Comparison of ENCODE assay signal across 11 cellular contexts in genomic region chr13:55493297-55493696, GRCh38.
"Had no signal": no experiment of that assay in that cellular context is flagged by ENCODE, and none has a peak within 500 bp of the region (broad histone marks: within the 10 kb centered on the region; RNA-seq: fewer than 3 reads in every experiment).

No MANE protein-coding gene starts in this region.

- H3K9me3 ChIP-seq: HAP-1 had no signal

- H3K9ac ChIP-seq: GM23248 had no signal

- H3K4me3 ChIP-seq: GM23248, GM23338, HAP-1 had no signal

- H3K27ac ChIP-seq: GM23248 had no signal

- H3K27ac Mint-ChIP-seq: GM23338, H9, HFFc6 had no signal

- FAIRE-seq: H1, H54 had no signal

- ATAC-seq: GM23338, HCT116 had no signal

- H3K4me1 ChIP-seq: HAP-1 had no signal

- H3K36me3 ChIP-seq: HAP-1 had no signal

- H3K4me2 ChIP-seq: GM23338 had no signal

- H2AFZ ChIP-seq: GM23248, GM23338 had no signal

- H3K4me3 Mint-ChIP-seq: GM23338, H9, HFFc6 had no signal

- DNase-seq: GM23248, GOT3, H7, H9, HCEC 1CT, HFFc6 had no signal

- H3K9me3 Mint-ChIP-seq: GM23338, H9 had no signal
